15 cellular contexts compared by ENCODE assay signal in genomic region chr11:108758458-108758857, GRCh38.
"Had no signal": no experiment of that assay in that cellular context is flagged by ENCODE, and none has a peak within 500 bp of the region (broad histone marks: within the 10 kb centered on the region; RNA-seq: fewer than 3 reads in every experiment).

No MANE protein-coding gene starts in this region.

- H3K9me3 ChIP-seq: ascending aorta, breast epithelium, ovary, thyroid gland had no signal

- H3K9me3 Mint-ChIP-seq: dendritic cell treated with granulocyte-macrophage colony-stimulating factor and Interleukin-4, amounts not matched to agents 40 ng/mL and 50 ng/mL, for 4 days; effector memory CD8-positive, alpha-beta T cell; neural progenitor cell; stimulated activated naive B cell treated with anti-CD40 and anti-IgM and Interleukin-4, amounts not matched to agents 10 μg/mL and 1 μg/mL and 100 μg/mL, for 72 hours; T-helper 1 cell treated with Interleukin-12 subunit alpha and Interleukin-12 subunit beta and Interleukin-4 antibody, amounts not matched to agents 30 μg/mL and 1 μg/mL, for 36 hours had no signal

- ATAC-seq: effector memory CD8-positive, alpha-beta T cell; foreskin keratinocyte; stimulated activated naive B cell treated with anti-CD40 and anti-IgM and Interleukin-4, amounts not matched to agents 10 μg/mL and 1 μg/mL and 100 μg/mL, for 72 hours had no signal

- H3K9ac ChIP-seq: neural progenitor cell had no signal

- H3K4me3 ChIP-seq: ascending aorta, breast epithelium, lung, neural progenitor cell, ovary, thyroid gland had no signal

- H3K27me3 Mint-ChIP-seq: dendritic cell treated with granulocyte-macrophage colony-stimulating factor and Interleukin-4, amounts not matched to agents 40 ng/mL and 50 ng/mL, for 4 days; effector memory CD8-positive, alpha-beta T cell; stimulated activated naive B cell treated with anti-CD40 and anti-IgM and Interleukin-4, amounts not matched to agents 10 μg/mL and 1 μg/mL and 100 μg/mL, for 72 hours had no signal

- H3K36me3 ChIP-seq: ascending aorta, breast epithelium, neural progenitor cell, ovary, thyroid gland had no signal

- DNase-seq: activated CD4-positive, alpha-beta T cell treated with anti-CD3 and anti-CD28 coated beads, Interleukin-2, amount 50 U/mL, for 1 hour; activated CD8-positive, alpha-beta memory T cell treated with anti-CD3 and anti-CD28 coated beads for 24 hours; activated naive CD4-positive, alpha-beta T cell treated with Interleukin-2 at 50 U/mL for 16 hours; effector memory CD8-positive, alpha-beta T cell; foreskin keratinocyte; ovary; stimulated activated CD4-positive, alpha-beta T cell treated with anti-CD3 and anti-CD28 coated beads, Interleukin-2, amount 100 ng/mL, for 48 hours; stimulated activated naive B cell treated with anti-CD40 and anti-IgM and Interleukin-4, amounts not matched to agents 10 μg/mL and 1 μg/mL and 100 μg/mL, for 72 hours; thyroid gland had no signal

- H3K4me2 ChIP-seq: neural progenitor cell had no signal

- H3K27me3 ChIP-seq: ascending aorta, breast epithelium, foreskin keratinocyte, neural progenitor cell, ovary, thyroid gland had no signal

- H3K36me3 Mint-ChIP-seq: neural progenitor cell had no signal

- H3K27ac ChIP-seq: ascending aorta, breast epithelium, foreskin keratinocyte, ovary, thyroid gland had no signal

- H3K27ac Mint-ChIP-seq: dendritic cell treated with granulocyte-macrophage colony-stimulating factor and Interleukin-4, amounts not matched to agents 40 ng/mL and 50 ng/mL, for 4 days; stimulated activated naive B cell treated with anti-CD40 and anti-IgM and Interleukin-4, amounts not matched to agents 10 μg/mL and 1 μg/mL and 100 μg/mL, for 72 hours; T-helper 1 cell treated with Interleukin-12 subunit alpha and Interleukin-12 subunit beta and Interleukin-4 antibody, amounts not matched to agents 30 μg/mL and 1 μg/mL, for 36 hours had no signal

- H2AFZ ChIP-seq: neural progenitor cell had no signal

- H3K4me3 Mint-ChIP-seq: dendritic cell treated with granulocyte-macrophage colony-stimulating factor and Interleukin-4, amounts not matched to agents 40 ng/mL and 50 ng/mL, for 4 days; effector memory CD8-positive, alpha-beta T cell; neural progenitor cell; stimulated activated naive B cell treated with anti-CD40 and anti-IgM and Interleukin-4, amounts not matched to agents 10 μg/mL and 1 μg/mL and 100 μg/mL, for 72 hours; T-helper 1 cell treated with Interleukin-12 subunit alpha and Interleukin-12 subunit beta and Interleukin-4 antibody, amounts not matched to agents 30 μg/mL and 1 μg/mL, for 36 hours had no signal

- H3K4me1 ChIP-seq: breast epithelium, foreskin keratinocyte, thyroid gland had no signal
